ENCODE assay signal across 8 cellular contexts in the genomic region with DNA sequence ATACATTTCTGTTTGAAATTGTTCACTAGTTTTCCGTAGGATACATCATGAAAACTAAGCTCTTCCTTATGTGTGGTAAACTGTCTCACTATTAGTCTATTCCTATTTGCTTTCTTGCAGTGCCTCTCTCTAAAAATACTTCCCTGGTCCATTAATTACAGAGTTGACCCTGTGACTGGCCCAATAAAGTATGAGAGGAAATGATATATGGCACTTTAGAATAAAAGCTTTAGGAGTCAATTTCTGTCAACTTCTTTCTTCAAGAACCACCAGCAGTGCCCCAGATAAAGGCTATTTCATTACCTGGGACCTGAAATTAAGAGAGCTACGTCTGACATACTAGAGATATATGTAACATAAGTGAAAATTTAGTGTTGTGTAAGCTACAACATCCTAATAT.
"Had no signal": no experiment of that assay in that cellular context is flagged by ENCODE, and none has a peak within 500 bp of the region (broad histone marks: within the 10 kb centered on the region; RNA-seq: fewer than 3 reads in every experiment).

No MANE protein-coding gene starts in this region.

- H3K4me1 ChIP-seq: HAP-1 had no signal

- H3K9me3 ChIP-seq: HAP-1 had no signal

- H3K4me2 ChIP-seq: GM23338 had no signal

- H2AFZ ChIP-seq: GM23248, GM23338 had no signal

- H3K4me3 ChIP-seq: GM23248, GM23338, HAP-1 had no signal

- DNase-seq: GM23248, GOT3, H7, H9, HCEC 1CT, HFFc6 had no signal

- H3K27ac ChIP-seq: GM23248 had no signal

- H3K36me3 ChIP-seq: HAP-1 had no signal

- H3K9ac ChIP-seq: GM23248 had no signal
